In the genomic region with DNA sequence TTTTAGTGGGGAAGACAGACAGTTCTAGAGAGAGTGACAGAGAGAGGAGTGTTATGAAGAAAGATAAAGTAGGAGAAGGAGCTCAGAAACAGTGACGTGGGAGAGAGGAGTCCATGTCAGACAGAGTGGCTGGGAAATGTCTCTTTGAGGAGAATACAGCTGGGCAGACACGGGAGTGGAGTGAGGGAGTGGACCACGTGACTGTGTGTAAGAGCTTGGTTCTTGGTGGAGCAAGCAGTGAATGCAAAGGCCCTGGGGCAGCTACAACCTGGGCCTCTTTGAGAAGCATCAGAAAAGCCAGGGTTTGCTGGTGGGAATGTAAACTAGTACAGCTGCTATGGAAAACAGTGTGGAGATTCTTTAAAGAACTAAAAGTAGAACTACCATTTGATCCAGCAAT, we compare ENCODE assay signal across 22 cellular contexts. TPM values are rescaled to one million over a fixed set of nuclear protein-coding genes. Genes with fewer than 3 reads are reported as not detected.
DNase-seq lines count a peak whose midpoint lies in the region; ATAC-seq and TF ChIP-seq lines count a peak whose summit lies in the region.
"Had no signal": no experiment of that assay in that cellular context is flagged by ENCODE, and none has a peak within 500 bp of the region (broad histone marks: within the 10 kb centered on the region; RNA-seq: fewer than 3 reads in every experiment).

No MANE protein-coding gene starts in this region.

- 86% methylated on average over 3 of the region's 3 CpGs for WGBS in esophagus muscularis mucosa

- CTCF ChIA-PET in HEK293 (lab: Yijun Ruan, JAX) = interaction anchor here (0.6 kb wide), 1 partner anchor 385 kb away, joined by 5 read pairs; no protein-coding TSS in a partner anchor

- DNase-seq in RPMI7951 (ENCODE audit: low read depth) = peak; percentile 19
- peak; percentile 53 for DNase-seq in esophagus muscularis mucosa (ENCODE audit: extremely low spot score)
- peak; percentile 10 for DNase-seq in putamen (ENCODE audit: low spot score)
- no peak for DNase-seq in activated T-cell treated with anti-CD3 and anti-CD28 coated beads, Interleukin-2, amount 50 U/mL, for 48 hours
- DNase-seq: 8988T; ACHN; AML-193; BE2C; CD4-positive, alpha-beta T cell; CD8-positive, alpha-beta memory T cell; DMS 273 treated with DMSO at 0.1 percent for 48 hours; DMS79; EL; GDM1; GOT3; HCEC 1CT had no signal

- intact Hi-C loops in esophagus muscularis mucosa (cut with DNase I) = no loop called here

- no peak for TF ChIP-seq CTCF in HEK293 (tag by site-specific recombination; IDR thresholded peaks at IDR 0.05)
- no peak for TF ChIP-seq CTCF in esophagus muscularis mucosa (IDR thresholded peaks at IDR 0.05)

- H3K36me3 ChIP-seq in HEK293 (ENCODE audit: control insufficient read depth in 2 of 2, insufficient read depth in 1 of 2, low read length in 2 of 2) (no peaks in the 10 kb centered on the region), esophagus muscularis mucosa (no peaks in the 10 kb centered on the region)
- H3K36me3 ChIP-seq: BE2C; BLaER1 treated with 17β-estradiol and CSF1 and Interleukin-3, amounts not matched to agents 10 nM and 100 nM had no signal

- H3K27ac ChIP-seq in HEK293 (ENCODE audit: extremely low read depth, low read depth, low read length) (no peak overlapping the region), esophagus muscularis mucosa (replicated peaks in 1 of 4) (no peak overlapping the region)
- H3K27ac ChIP-seq: A549; BLaER1 treated with 17β-estradiol and CSF1 and Interleukin-3, amounts not matched to agents 10 nM and 100 nM had no signal

- H3K27me3 ChIP-seq in esophagus muscularis mucosa = no peaks in the 10 kb centered on the region
- H3K27me3 ChIP-seq: BLaER1 treated with 17β-estradiol and CSF1 and Interleukin-3, amounts not matched to agents 10 nM and 100 nM had no signal

- TF ChIP-seq POLR2A in esophagus muscularis mucosa (IDR thresholded peaks at IDR 0.05; ENCODE audit: low read depth) = no peak

- H3K4me3 ChIP-seq in HEK293 (ENCODE audit: low read depth, low read length) (no peak overlapping the region), esophagus muscularis mucosa (no peak overlapping the region)
- H3K4me3 ChIP-seq: A549; BLaER1 treated with 17β-estradiol and CSF1 and Interleukin-3, amounts not matched to agents 10 nM and 100 nM; GM12878 had no signal

- H3K4me1 ChIP-seq in HEK293 (ENCODE audit: control insufficient read depth, insufficient read depth, low read length) = no peaks in the 10 kb centered on the region
- peaks cover 0 to 27% (median 21%) of the 10 kb centered on the region in 4 donors for H3K4me1 ChIP-seq in esophagus muscularis mucosa
- H3K4me1 ChIP-seq: BE2C had no signal

- ATAC-seq in GM21619 (IDR thresholded peaks at IDR 0.05; ENCODE audit: unreplicated experiment) = no peak
- ATAC-seq in GM18519 (IDR thresholded peaks at IDR 0.05; ENCODE audit: low FRiP score, unreplicated experiment) = no peak
- ATAC-seq: A549, GM12878 had no signal

- no peaks in the 10 kb centered on the region for H3K9me3 ChIP-seq in HEK293 (ENCODE audit: control insufficient read depth, insufficient read depth, low read depth, low read length)
- no peaks in the 10 kb centered on the region for H3K9me3 ChIP-seq in esophagus muscularis mucosa
- H3K9me3 ChIP-seq: A549; BE2C; BLaER1 treated with 17β-estradiol and CSF1 and Interleukin-3, amounts not matched to agents 10 nM and 100 nM had no signal

- POLR2A ChIA-PET in HEK293 (lab: Yijun Ruan, JAX) = no interaction called here

- no peak for TF ChIP-seq EP300 in esophagus muscularis mucosa (IDR thresholded peaks at IDR 0.05)

TF ChIP-seq in HEK293, 187 proteins besides CTCF, POLR2A, EP300 and RAD21:
- TF ChIP-seq ZNF623 (tag by site-specific recombination; IDR thresholded peaks at IDR 0.05) = peak; percentile 62
- no peak for TF ChIP-seq ZNF341 (tag by site-specific recombination; IDR thresholded peaks at IDR 0.05; ENCODE audit: low read depth)
- no peak for TF ChIP-seq ZNF248 (tag by site-specific recombination; IDR thresholded peaks at IDR 0.05)
- no peak for TF ChIP-seq BCL11A (tag by site-specific recombination; IDR thresholded peaks at IDR 0.05; ENCODE audit: low read depth)

RNA-seq across cellular contexts. Expression of a gene that starts 11.9 kb away (rescaled TPM):
- total RNA-seq in RPMI7951 (2014; rRNA removed; shearing (Covaris generic)) = 0.29 and 0.84 TPM in 2 replicates
- total RNA-seq in esophagus muscularis mucosa = not detected
- total RNA-seq: CD8-positive, alpha-beta memory T cell; GM12878 had no signal

RNA-seq across cellular contexts. Expression of a gene that starts 59.9 kb away (rescaled TPM):
- 40.4 and 53.1 TPM in 2 replicates for total RNA-seq in RPMI7951 (2014; rRNA removed; shearing (Covaris generic))
- 10 to 100 TPM; 10.2 to 15.7 (median 11.6) TPM for total RNA-seq in esophagus muscularis mucosa

Comparison
In these comparisons a context has a peak if more than half of its experiments do, and no peak if none do; other contexts are left out.
1. DNase-seq: peak in RPMI7951 (single experiment), esophagus muscularis mucosa (single experiment) and putamen (single experiment); none in activated T-cell treated with anti-CD3 and anti-CD28 coated beads, Interleukin-2, amount 50 U/mL, for 48 hours (0 of 2).